18 cellular contexts compared by ENCODE assay signal in the genomic region with DNA sequence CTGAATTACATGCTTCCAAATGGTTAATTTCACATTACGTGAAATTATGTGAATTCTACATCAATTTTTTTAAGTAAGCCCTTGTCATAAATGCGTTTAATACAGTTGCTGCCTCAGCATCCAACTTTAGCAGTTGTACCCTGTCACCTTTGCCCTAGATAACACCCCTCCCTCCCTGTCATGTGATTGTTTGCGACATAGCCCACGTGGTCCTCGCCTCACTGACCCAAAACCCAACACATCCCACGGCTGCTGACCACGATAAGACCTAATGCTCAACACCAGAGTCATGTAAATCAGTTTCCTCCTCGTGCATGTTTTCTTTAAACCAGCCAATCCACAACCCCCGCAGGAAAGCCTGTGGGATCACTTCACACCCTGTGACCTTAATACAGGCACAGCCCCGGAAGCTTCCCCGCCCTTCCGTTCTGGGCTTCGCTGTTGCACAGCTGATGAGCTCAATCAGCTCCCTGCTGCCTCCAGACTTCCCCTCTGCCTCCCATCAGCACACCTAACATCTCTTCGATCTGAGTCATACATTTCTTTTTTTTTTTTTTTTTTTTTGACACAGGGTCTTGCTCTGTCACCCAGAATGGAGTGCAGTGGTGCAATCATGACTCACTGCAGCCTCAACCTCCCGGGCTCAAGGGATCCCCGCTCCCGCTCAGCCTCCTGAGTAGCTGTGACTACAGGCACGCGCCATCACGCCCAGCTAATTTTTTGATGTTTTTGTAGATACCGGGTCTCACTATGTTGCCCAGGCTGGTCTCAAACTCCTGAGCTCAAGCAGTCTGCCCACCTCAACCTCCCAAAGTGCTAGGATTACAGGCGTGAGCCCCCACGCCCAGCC. TPM values are rescaled to one million over a fixed set of nuclear protein-coding genes. Genes with fewer than 3 reads are reported as not detected.
DNase-seq lines count a peak whose midpoint lies in the region; ATAC-seq and TF ChIP-seq lines count a peak whose summit lies in the region.
"Not testable (repeated sequence)": the region's sequence is repeated elsewhere in the genome, so short reads cannot be mapped to it uniquely, and the experiment has no call there.
"Had no signal": no experiment of that assay in that cellular context is flagged by ENCODE, and none has a peak within 500 bp of the region (broad histone marks: within the 10 kb centered on the region; RNA-seq: fewer than 3 reads in every experiment).

No MANE protein-coding gene starts in this region.

- not testable (repeated sequence) for H3K36me3 ChIP-seq in DND-41 (ENCODE audit: insufficient read depth, low read length); lung (ENCODE audit: control insufficient read depth in 2 of 2, insufficient read depth in 2 of 2, low read length in 2 of 2)

- H3K27ac ChIP-seq in DND-41 (ENCODE audit: low read length); lung (ENCODE audit: low read depth in 1 of 2, low read length in 1 of 2): not testable (repeated sequence)

- H3K4me1 ChIP-seq in DND-41 (ENCODE audit: insufficient read depth, low read length); lung (ENCODE audit: control insufficient read depth in 2 of 2, insufficient read depth in 2 of 2, low read length in 2 of 2): not testable (repeated sequence)

- not testable (repeated sequence) for H3K9me3 ChIP-seq in DND-41 (ENCODE audit: insufficient read depth, low read length, severe bottlenecking); lung (ENCODE audit: control insufficient read depth in 2 of 2, insufficient read depth in 1 of 2, low read length in 1 of 2)

- not testable (repeated sequence) for H3K4me1 Mint-ChIP-seq in activated B cell treated with CpG ODN at 0.5 μM for 24 hours; effector memory CD8-positive, alpha-beta T cell (ENCODE audit: low read depth in 2 of 2)

- peak; percentile 98 for ATAC-seq in DND-41 (ENCODE audit: insufficient read depth, low read depth)
- ATAC-seq in GM19463 (IDR thresholded peaks at IDR 0.05; ENCODE audit: unreplicated experiment) = peak; percentile 81
- peak; percentile 59 for ATAC-seq in HG02798 (IDR thresholded peaks at IDR 0.05; ENCODE audit: poor library complexity, unreplicated experiment)
- peak; percentile 74 for ATAC-seq in HG03354 (IDR thresholded peaks at IDR 0.05; ENCODE audit: poor library complexity, severe bottlenecking, unreplicated experiment)
- ATAC-seq in activated B cell treated with CpG ODN at 0.5 μM for 24 hours (ENCODE audit: low read depth) = peak; percentile 94
- ATAC-seq in effector memory CD8-positive, alpha-beta T cell (replicated peaks) = peak; percentile 89
- ATAC-seq in lung (ENCODE audit: insufficient read depth, low FRiP score) = peak; percentile 84
- peak; percentile 99 for ATAC-seq in stimulated activated naive CD8-positive, alpha-beta T cell treated with anti-CD3 and anti-CD28 coated beads, Interleukin-15, Interleukin-2, amounts not matched to agents 100 U/mL and 50 U/mL, for 24 hours

- H4K20me1 ChIP-seq in DND-41 (ENCODE audit: insufficient read depth, low read length) = not testable (repeated sequence)

- H3K27me3 ChIP-seq in DND-41 (ENCODE audit: insufficient read depth, low read length, poor library complexity); lung (ENCODE audit: control insufficient read depth, insufficient read depth): not testable (repeated sequence)

- not testable (repeated sequence) for H3K79me2 ChIP-seq in DND-41 (ENCODE audit: insufficient read depth, low read length)

- not testable (repeated sequence) for DNase-seq in DND-41; activated B cell treated with CpG ODN at 0.5 μM for 24 hours; effector memory CD8-positive, alpha-beta T cell; lung (ENCODE audit: low spot score); stimulated activated naive CD8-positive, alpha-beta T cell treated with anti-CD3 and anti-CD28 coated beads, Interleukin-15, Interleukin-2, amounts not matched to agents 100 U/mL and 50 U/mL, for 24 hours

- no CpG with 5 or more reads among the region's 23 CpGs for WGBS in lung, 2 donors

- POLR2A ChIA-PET in activated B cell treated with CpG ODN at 0.5 μM for 24 hours (lab: Charles Lee) = not testable (repeated sequence)

- H2AFZ ChIP-seq in DND-41 (ENCODE audit: low read depth, low read length) = not testable (repeated sequence)

- not testable (repeated sequence) for H3K4me3 Mint-ChIP-seq in activated B cell treated with CpG ODN at 0.5 μM for 24 hours; effector memory CD8-positive, alpha-beta T cell

- not testable (repeated sequence) for H3K27ac Mint-ChIP-seq in activated B cell treated with CpG ODN at 0.5 μM for 24 hours; effector memory CD8-positive, alpha-beta T cell

- H3K9me3 Mint-ChIP-seq in activated B cell treated with CpG ODN at 0.5 μM for 24 hours; effector memory CD8-positive, alpha-beta T cell: not testable (repeated sequence)

- intact Hi-C loops in activated B cell treated with CpG ODN at 0.5 μM for 24 hours (cut with micrococcal nuclease) = not testable (repeated sequence)

- CTCF ChIA-PET in activated B cell treated with CpG ODN at 0.5 μM for 24 hours (lab: Charles Lee) = not testable (repeated sequence)

- H3K4me3 ChIP-seq in DND-41 (ENCODE audit: low read depth in 1 of 2, low read length in 2 of 2); lung: not testable (repeated sequence)

- not testable (repeated sequence) for H3K4me2 ChIP-seq in DND-41 (ENCODE audit: insufficient read depth, low read length)

- not testable (repeated sequence) for TF ChIP-seq CTCF in DND-41 (IDR thresholded peaks at IDR 0.05; ENCODE audit: borderline replicate concordance, extremely low read depth, low read length, poor library complexity, severe bottlenecking); activated B cell treated with CpG ODN at 0.5 μM for 24 hours (IDR thresholded peaks at IDR 0.05); lung (IDR thresholded peaks at IDR 0.05; ENCODE audit: control extremely low read depth, extremely low read depth)

- H3K36me3 Mint-ChIP-seq in activated B cell treated with CpG ODN at 0.5 μM for 24 hours (ENCODE audit: low read depth); effector memory CD8-positive, alpha-beta T cell (ENCODE audit: insufficient read depth): not testable (repeated sequence)

- H3K9ac ChIP-seq in DND-41 (ENCODE audit: low read depth, low read length) = not testable (repeated sequence)

- not testable (repeated sequence) for H3K27me3 Mint-ChIP-seq in activated B cell treated with CpG ODN at 0.5 μM for 24 hours; effector memory CD8-positive, alpha-beta T cell

RNA-seq across cellular contexts. Expression of gene TEX28, which starts 10.2 kb away (rescaled TPM):
- total RNA-seq in activated B cell treated with CpG ODN at 0.5 μM for 24 hours = not detected in 2 replicates
- total RNA-seq in lung = not detected
- under 1 TPM in 1 of 2 donors, not detected in 1; 0.02 TPM for polyA plus RNA-seq in lung
- total RNA-seq: endothelial cell of umbilical vein, G401, H7, IMR-90, MCF 10A, progenitor cell of endocrine pancreas, urinary bladder had no signal
- polyA plus RNA-seq: endothelial cell of umbilical vein, IMR-90, neural cell, small intestine, urinary bladder had no signal

RNA-seq across cellular contexts. Expression of gene TKTL1, which starts 10.9 kb away (rescaled TPM):
- not detected in 2 replicates for total RNA-seq in activated B cell treated with CpG ODN at 0.5 μM for 24 hours
- 1 to 10 TPM in 1 of 2 donors, under 1 TPM in 1; 0.18 to 1.5 TPM for total RNA-seq in lung
- polyA plus RNA-seq in lung = under 1 TPM in 1 of 2 donors, not detected in 1; 0.54 TPM
- total RNA-seq: endothelial cell of umbilical vein, G401, IMR-90, MCF 10A, progenitor cell of endocrine pancreas had no signal
- polyA plus RNA-seq: IMR-90 had no signal

RNA-seq across cellular contexts. Expression of gene OPN1MW3, which starts 27.3 kb away (rescaled TPM):
- total RNA-seq in activated B cell treated with CpG ODN at 0.5 μM for 24 hours (not detected in 2 replicates), lung (not detected)
- polyA plus RNA-seq in lung = not detected
- total RNA-seq: adrenal gland, endothelial cell of umbilical vein, G401, H7, IMR-90, MCF 10A, progenitor cell of endocrine pancreas, urinary bladder had no signal
- polyA plus RNA-seq: adrenal gland, endothelial cell of umbilical vein, IMR-90, neural cell, small intestine, urinary bladder had no signal
